ENCODE assay signal across 8 cellular contexts in genomic region chr17:8965394-8966168, GRCh38. TPM values are rescaled to one million over a fixed set of nuclear protein-coding genes. Genes with fewer than 3 reads are reported as not detected.
DNase-seq lines count a peak whose midpoint lies in the region; TF ChIP-seq lines count a peak whose summit lies in the region.

Gene PIK3R5, minus strand, starts transcription at chr17:8965707. Its CDS starts 54,213 bp downstream, at chr17:8911494.

- TF ChIP-seq CTCF in epithelial cell of esophagus (IDR thresholded peaks at IDR 0.05; ENCODE audit: insufficient read depth, low read depth, low read length, missing control alignments) = no peak
- TF ChIP-seq CTCF in ovary (IDR thresholded peaks at IDR 0.05) = no peak
- no peak for TF ChIP-seq CTCF in tibial artery (IDR thresholded peaks at IDR 0.05)

- TF ChIP-seq POLR2A in ovary (IDR thresholded peaks at IDR 0.05) = no peak

- no peak for TF ChIP-seq RAD21 in Ishikawa (IDR thresholded peaks at IDR 0.05; ENCODE audit: low read depth)

- TF ChIP-seq EP300 in Ishikawa (IDR thresholded peaks at IDR 0.05; ENCODE audit: borderline replicate concordance) (no peak), ovary (IDR thresholded peaks at IDR 0.05) (no peak)

- H3K9me3 ChIP-seq in ovary = no peaks in the 10 kb centered on the region
- no peaks in the 10 kb centered on the region for H3K9me3 ChIP-seq in tibial artery

- no peaks in the 10 kb centered on the region for H3K36me3 ChIP-seq in ovary
- H3K36me3 ChIP-seq in tibial artery = no peaks in the 10 kb centered on the region

- 2 to 3% (median 2%) methylated on average over 36 to 72 of the region's 72 CpGs for WGBS in ovary, 3 donors

- DNase-seq in NCI-H2227 (lab: John Stamatoyannopoulos, UW; ENCODE audit: unreplicated experiment) (peak; percentile 31), NCI-H2227 treated with DMSO at 0.1 percent for 48 hours (lab: John Stamatoyannopoulos, UW) (no peak), epithelial cell of esophagus (ENCODE audit: low read depth) (peak; percentile 4), ovary (peak in 1 of 5 donors; percentile 36), tibial artery (peak; percentile 45 to 72), NCI-H226 (no peak)
- DNase-seq in activated CD4-positive, alpha-beta T cell treated with anti-CD3 and anti-CD28 coated beads, Interleukin-2, amount 50 U/mL, for 4 hours = peak; percentile 78 to 79

- H3K27me3 ChIP-seq in ovary = no peaks in the 10 kb centered on the region
- H3K27me3 ChIP-seq in tibial artery = peaks cover 0 to 68% of the 10 kb centered on the region in 2 donors

- H3K27ac ChIP-seq in ovary (no peak within 1 kb of the TSS), tibial artery (no peak within 1 kb of the TSS)

- H3K4me3 ChIP-seq in epithelial cell of esophagus (ENCODE audit: low read length) (no peak within 1 kb of the TSS), ovary (peak within 1 kb of the TSS; percentile 18), tibial artery (peak within 1 kb of the TSS; percentile 41 to 47)

- intact Hi-C loops in ovary (cut with DNase I) (no loop called here), tibial artery (cut with DNase I; ENCODE audit: low total_unique reads) (no loop called here)

- H3K4me1 ChIP-seq in ovary (ENCODE audit: insufficient read depth) = no peaks in the 10 kb centered on the region
- H3K4me1 ChIP-seq in tibial artery = peaks cover 0 to 8% (median 7%) of the 10 kb centered on the region in 4 donors

TF ChIP-seq in Ishikawa, 13 proteins besides CTCF, POLR2A, EP300 and RAD21:
- no peak for TF ChIP-seq TEAD4 (IDR thresholded peaks at IDR 0.05)
- TF ChIP-seq CREB1 (IDR thresholded peaks at IDR 0.05; ENCODE audit: low read depth) = no peak
- TF ChIP-seq ZBTB7A (IDR thresholded peaks at IDR 0.05; ENCODE audit: low read depth) = peak; percentile 55; the same call in 1 of the 2 replicates
TF ChIP-seq in Ishikawa: peak in this region for 1.

RNA-seq across cellular contexts. Expression of gene PIK3R5, which starts in this region (rescaled TPM):
- 1 to 10 TPM; 1.3 to 8.9 (median 3.7) TPM for total RNA-seq in ovary
- 1 to 10 TPM in 1 of 2 donors, under 1 TPM in 1; 0.86 to 3.8 TPM for polyA plus RNA-seq in ovary

Comparison
In these comparisons a context has a peak if more than half of its experiments do, and no peak if none do; other contexts are left out.
1. DNase-seq: peak in NCI-H2227 (single experiment), activated CD4-positive, alpha-beta T cell treated with anti-CD3 and anti-CD28 coated beads, Interleukin-2, amount 50 U/mL, for 4 hours (2 of 2), epithelial cell of esophagus (single experiment) and tibial artery (2 of 2); none in NCI-H2227 treated with DMSO at 0.1 percent for 48 hours (single experiment) and NCI-H226 (single experiment).